Comparison of ENCODE assay signal across 11 cellular contexts in the genomic region with DNA sequence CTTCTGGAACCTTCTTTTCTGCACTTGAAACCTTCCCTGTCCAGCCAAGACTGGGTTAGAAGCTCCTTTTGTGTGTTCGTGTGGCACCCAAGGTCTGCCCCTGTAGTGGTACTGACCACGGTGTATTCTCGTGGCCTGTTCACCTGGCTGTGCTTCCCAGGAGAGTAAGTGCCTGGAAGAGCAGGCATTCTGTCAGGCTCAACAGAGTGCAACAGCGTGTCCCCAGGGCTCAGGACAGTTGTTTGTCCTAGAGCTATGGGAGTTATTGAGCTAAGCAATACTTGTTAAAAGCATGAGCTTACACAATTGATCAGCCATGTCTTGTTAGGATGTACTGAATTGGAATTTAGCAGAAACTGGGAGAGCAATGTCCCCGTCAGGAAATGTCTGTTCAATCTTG. TPM values are rescaled to one million over a fixed set of nuclear protein-coding genes. Genes with fewer than 3 reads are reported as not detected.
DNase-seq lines count a peak whose midpoint lies in the region; ATAC-seq, FAIRE-seq and TF ChIP-seq lines count a peak whose summit lies in the region.
"Had no signal": no experiment of that assay in that cellular context is flagged by ENCODE, and none has a peak within 500 bp of the region (broad histone marks: within the 10 kb centered on the region; RNA-seq: fewer than 3 reads in every experiment).

No MANE protein-coding gene starts in this region.

- peaks cover 43% of the 10 kb centered on the region for H3K79me2 ChIP-seq in GM12878 (ENCODE audit: control insufficient read depth, insufficient read depth, low read length)
- H3K79me2 ChIP-seq in mesendoderm (ENCODE audit: control insufficient read depth, insufficient read depth, low read length): no peaks in the 10 kb centered on the region

- no peak for ATAC-seq in heart right ventricle
- no peak for ATAC-seq in Right ventricle myocardium inferior
- no peak for ATAC-seq in GM12878
- ATAC-seq in GM21619 (IDR thresholded peaks at IDR 0.05; ENCODE audit: unreplicated experiment): no peak
- no peak for ATAC-seq in HG03469 (IDR thresholded peaks at IDR 0.05; ENCODE audit: unreplicated experiment)

- RAD21 ChIA-PET in GM12878 (lab: Charles Lee; ENCODE audit: unreplicated experiment): interaction anchor here (0.6 to 3.9 kb wide), 16 partner anchors 13 to 1072 kb away, joined by 3 to 19 read pairs (median 4); no protein-coding TSS in a partner anchor

- no peak for TF ChIP-seq POLR2A in GM12878 (IDR thresholded peaks at IDR 0.05; ENCODE audit: low read depth, low read length)
- TF ChIP-seq POLR2A in vagina (IDR thresholded peaks at IDR 0.05): no peak

- peak overlapping the region; percentile 43 for H3K4ac ChIP-seq in mesendoderm (ENCODE audit: low read depth, low read length)

- peak overlapping the region; percentile 75 for H3K18ac ChIP-seq in mesendoderm (ENCODE audit: low read length)

- no peak for TF ChIP-seq EP300 in GM12878 (IDR thresholded peaks at IDR 0.05; ENCODE audit: borderline replicate concordance in 1 of 2, control insufficient read depth in 1 of 2, low read depth in 2 of 2, low read length in 2 of 2)

- peak overlapping the region; percentile 54 for H2BK120ac ChIP-seq in mesendoderm (ENCODE audit: low read depth, low read length)

- intact Hi-C loops in heart right ventricle (cut with DNase I): loop anchor here in 5 of 10 donors (5.0 to 10.0 kb wide), 6 partner anchors 47 to 391 kb away; a partner anchor contains a TSS
- intact Hi-C loops in Right ventricle myocardium inferior (cut with DNase I): no loop called here
- intact Hi-C loops in GM12878 (cut with micrococcal nuclease; ENCODE audit: unreplicated experiment): loop anchor here (5.0 kb wide), 3 partner anchors 118 to 393 kb away; a partner anchor contains a TSS
- intact Hi-C loops in vagina (cut with DNase I): loop anchor here (10.0 kb wide), 1 partner anchor 89 kb away; no protein-coding TSS in a partner anchor

- no peak overlapping the region for H4K5ac ChIP-seq in mesendoderm (ENCODE audit: low read length)

- CTCF ChIA-PET in GM12878 (lab: Yijun Ruan, JAX): interaction anchor here (0.6 to 2.3 kb wide), 9 partner anchors 14 to 315 kb away, joined by 3 to 13 read pairs (median 4); no protein-coding TSS in a partner anchor

- H2AFZ ChIP-seq in GM12878 (ENCODE audit: control insufficient read depth, low read depth, low read length): no peak overlapping the region; the same call in 1 of the 2 replicates

- no peaks in the 10 kb centered on the region for H3K9me3 ChIP-seq in heart right ventricle
- no peaks in the 10 kb centered on the region for H3K9me3 ChIP-seq in GM12878 (replicated peaks; ENCODE audit: control insufficient read depth, insufficient read depth, low read length)
- no peaks in the 10 kb centered on the region for H3K9me3 ChIP-seq in vagina

- peak overlapping the region; percentile 62 for H3K56ac ChIP-seq in mesendoderm (ENCODE audit: low read length)

- no peaks in the 10 kb centered on the region for H3K79me1 ChIP-seq in mesendoderm (ENCODE audit: low read length)

- H2AK5ac ChIP-seq in mesendoderm (ENCODE audit: low read length): peak overlapping the region; percentile 4

- TF ChIP-seq CTCF in heart right ventricle (IDR thresholded peaks at IDR 0.05) (no peak), GM12878 (IDR thresholded peaks at IDR 0.05 in 2 of 3, conservative IDR thresholded peaks at IDR 0.05 in 1 of 3; ENCODE audit: control insufficient read depth in 2 of 3, extremely low read depth in 1 of 3, insufficient read depth in 1 of 3, low read depth in 3 of 3, low read length in 3 of 3) (no peak), vagina (IDR thresholded peaks at IDR 0.05) (no peak)

- no peaks in the 10 kb centered on the region for H4K20me1 ChIP-seq in GM12878 (ENCODE audit: control insufficient read depth, insufficient read depth)

- POLR2A ChIA-PET in GM12878 (lab: Charles Lee): interaction anchor here (0.7 to 2.5 kb wide), 7 partner anchors 12 to 659 kb away, joined by 3 to 17 read pairs (median 4); no protein-coding TSS in a partner anchor

- H3K27ac ChIP-seq in heart right ventricle (peak overlapping the region in 9 of 10 donors; percentile 35 to 100 (median 99)), GM12878 (ENCODE audit: control insufficient read depth, insufficient read depth) (peak overlapping the region; percentile 89), mesendoderm (ENCODE audit: low read depth, low read length) (peak overlapping the region; percentile 14), vagina (peak overlapping the region; percentile 100)

- SMC1A ChIA-PET in GM12878 (lab: Charles Lee; ENCODE audit: uncharacterized antibody, unreplicated experiment): interaction anchor here (0.7 to 4.0 kb wide), 13 partner anchors 14 to 276 kb away, joined by 3 to 30 read pairs (median 4); no protein-coding TSS in a partner anchor

- no peak for FAIRE-seq in GM12878 (lab: Jason Lieb, UNC)
- FAIRE-seq: colon had no signal

- H3K23ac ChIP-seq in mesendoderm (ENCODE audit: low read length): no peak overlapping the region

- H3K9ac ChIP-seq in GM12878 (ENCODE audit: control insufficient read depth, insufficient read depth, low read length): peak overlapping the region; percentile 88
- H3K9ac ChIP-seq in mesendoderm (ENCODE audit: low read length): peak overlapping the region; percentile 4

- H2BK15ac ChIP-seq in mesendoderm (replicated peaks; ENCODE audit: low read depth): peak overlapping the region; percentile 87

- no peak for TF ChIP-seq RAD21 in GM12878 (IDR thresholded peaks at IDR 0.05; ENCODE audit: insufficient read depth, low read depth, low read length)

- H3K4me3 ChIP-seq in heart right ventricle (no peak overlapping the region), GM12878 (peak overlapping the region; percentile 80), mesendoderm (ENCODE audit: low read length) (no peak overlapping the region), vagina (no peak overlapping the region)

- H3K36me3 ChIP-seq in heart right ventricle: no peaks in the 10 kb centered on the region
- H3K36me3 ChIP-seq in GM12878 (ENCODE audit: control insufficient read depth in 2 of 2, insufficient read depth in 2 of 2, low read length in 1 of 2): 0 out of 4 replicates have a peak, but pooled peaks cover 0 to 3% of the 10 kb centered on the region in 2 experiments
- no peaks in the 10 kb centered on the region for H3K36me3 ChIP-seq in mesendoderm (ENCODE audit: control insufficient read depth, insufficient read depth, low read length)
- H3K36me3 ChIP-seq in vagina: no peaks in the 10 kb centered on the region

- in situ Hi-C loops in GM12878 (cut with MboI): loop anchor here (10.0 kb wide), 1 partner anchor 401 kb away; no protein-coding TSS in a partner anchor

- BruUV-seq in GM12878 (replicated peaks; lab: Mats Ljungman, UMichigan): no TSS peak

- H2BK5ac ChIP-seq in mesendoderm (ENCODE audit: low read length): peak overlapping the region; percentile 66

- DNase-seq in heart right ventricle (no peak), Right ventricle myocardium inferior (ENCODE audit: missing footprints) (no peak), GM12878 (ENCODE audit: low read depth, low spot score) (no peak), mesendoderm (peak; percentile 65), vagina (ENCODE audit: extremely low spot score in 2 of 2) (no peak), H4 (ENCODE audit: low spot score) (no peak)
- DNase-seq: activated CD4-positive, CD25-positive, alpha-beta regulatory T cell; NCI-H524 had no signal

- no peaks in the 10 kb centered on the region for H3K27me3 ChIP-seq in heart right ventricle
- H3K27me3 ChIP-seq in GM12878 (replicated peaks in 1 of 2; ENCODE audit: control insufficient read depth in 2 of 2, insufficient read depth in 2 of 2, low read length in 1 of 2): no peaks in the 10 kb centered on the region
- no peaks in the 10 kb centered on the region for H3K27me3 ChIP-seq in mesendoderm (ENCODE audit: insufficient read depth, low read length, poor library complexity)
- no peaks in the 10 kb centered on the region for H3K27me3 ChIP-seq in vagina

- H3K4me1 ChIP-seq in heart right ventricle: peaks cover 0 to 72% (median 52%) of the 10 kb centered on the region in 9 donors
- peaks cover 39% of the 10 kb centered on the region for H3K4me1 ChIP-seq in GM12878 (ENCODE audit: control insufficient read depth, insufficient read depth, low read length)
- H3K4me1 ChIP-seq in mesendoderm (ENCODE audit: control insufficient read depth, low read depth, low read length): peaks cover 8% of the 10 kb centered on the region
- H3K4me1 ChIP-seq in vagina: peaks cover 72% of the 10 kb centered on the region

- no peak overlapping the region for H4K8ac ChIP-seq in mesendoderm (ENCODE audit: low read depth, low read length)

- H3K4me2 ChIP-seq in GM12878 (ENCODE audit: control insufficient read depth, insufficient read depth): peak overlapping the region; percentile 99
- H3K4me2 ChIP-seq in mesendoderm (ENCODE audit: low read length): no peak overlapping the region

- WGBS in heart right ventricle, 2 donors: 87% methylated on average over 5 of the region's 5 CpGs
- WGBS in GM12878 (ENCODE audit: insufficient coverage, insufficient replicate concordance, low lambda C conversion rate, missing lambda C conversion rate): 78% methylated on average over 5 of the region's 5 CpGs
- WGBS in mesendoderm (ENCODE audit: extremely low coverage, insufficient coverage, low lambda C conversion rate): no CpG with 5 or more reads among the region's 5 CpGs

RNA-seq across cellular contexts. Expression of a gene that starts 12.9 kb away (rescaled TPM):
- total RNA-seq in heart right ventricle (100 to 1,000 TPM in 8 of 10 donors, 10 to 100 TPM in 2; 82.1 to 203 (median 110) TPM), Right ventricle myocardium inferior (161 TPM), GM12878 (2014; rRNA removed) (117 and 156 TPM in 2 replicates), GM12878 (2014; rRNA removed; fragmentation: Illumina TruSeq; extraction: Trizol) (109 and 111 TPM in 2 replicates), GM12878 (2021) (112 and 118 TPM in 2 replicates), vagina (352 TPM)
- polyA plus RNA-seq in heart right ventricle (10 to 100 TPM; 65.3 to 90.0 TPM), GM12878 (2011; rRNA removed) (103 and 142 TPM in 2 replicates), GM12878 (2014; fragmentation: Illumina TruSeq; extraction: Trizol) (84.2 and 115 TPM in 2 replicates), GM12878 (2014; fragmentation: Nextera tagmentation; extraction: Ambion mirVana) (10 to 100 TPM; 36.2 to 47.3 TPM), GM12878 (2014; rRNA removed) (48.4 and 61.8 TPM in 2 replicates), GM12878 (2016; fragmentation: Nextera tagmentation; extraction: Ambion mirVana) (10 to 100 TPM; 69.2 to 75.3 TPM)
- total RNA-seq in GM12878 (2013; cell fraction: nucleolus; rRNA removed): 920 and 952 TPM in 2 replicates
- polyA plus RNA-seq in GM12878 (2011; ENCODE audit: low read depth): 21.8 TPM
- 39.8 and 59.5 TPM in 2 replicates for polyA plus RNA-seq in GM12878 (2011; cell fraction: cytosol; rRNA removed)
- 187 and 191 TPM in 2 replicates for polyA plus RNA-seq in GM12878 (2011; cell fraction: nucleus; rRNA removed)
- 37.4 and 49.1 TPM in 2 replicates for polyA plus RNA-seq in GM12878 (2012)
- 84.7 and 105 TPM in 2 replicates for polyA minus RNA-seq in GM12878 (2011; rRNA and poly(A)+ RNA removed)
- polyA minus RNA-seq in GM12878 (2011; cell fraction: cytosol; rRNA and poly(A)+ RNA removed): 40.1 and 47.0 TPM in 2 replicates
- polyA minus RNA-seq in GM12878 (2011; cell fraction: nucleus; rRNA and poly(A)+ RNA removed): 239 and 256 TPM in 2 replicates
- 295 TPM for polyA plus RNA-seq in mesendoderm (2013, experiment 1 of 2)
- 286 TPM for polyA plus RNA-seq in mesendoderm (2013, experiment 2 of 2)
- total RNA-seq in H4 (2014; rRNA removed; shearing (Covaris generic)): 203 and 263 TPM in 2 replicates

Comparison
In these comparisons a context has a peak if more than half of its experiments do, and no peak if none do; other contexts are left out.
1. H3K27ac ChIP-seq: peak in every context shown above with its lines; median percentile 100 in vagina; 99 in heart right ventricle; 89 in GM12878; 14 in mesendoderm.